ENCODE assay signal across 15 cellular contexts in genomic region chr16:14325502-14325901, GRCh38.
DNase-seq lines count a peak whose midpoint lies in the region; ATAC-seq, FAIRE-seq and TF ChIP-seq lines count a peak whose summit lies in the region.
"Had no signal": no experiment of that assay in that cellular context is flagged by ENCODE, and none has a peak within 500 bp of the region (broad histone marks: within the 10 kb centered on the region; RNA-seq: fewer than 3 reads in every experiment).

No MANE protein-coding gene starts in this region.

- peaks cover 38% of the 10 kb centered on the region for H3K79me1 ChIP-seq in mesenchymal stem cell (replicated peaks; ENCODE audit: low read length, poor library complexity, severe bottlenecking)

- in situ Hi-C loops in HepG2 (cut with HindIII; ENCODE audit: extremely low pct_ligation_motif_present, low pct_unique_long_range_greater_than_20kb) = no loop called here

- H3K4me2 ChIP-seq in HepG2 (ENCODE audit: low read depth, low read length) = no peak overlapping the region
- no peak overlapping the region for H3K4me2 ChIP-seq in mesenchymal stem cell (ENCODE audit: low read length, poor library complexity, severe bottlenecking)

- peaks cover 29% of the 10 kb centered on the region for H3K79me2 ChIP-seq in HepG2 (ENCODE audit: insufficient read depth, low read length)

- H3K36me3 ChIP-seq in liver (ENCODE audit: control insufficient read depth in 4 of 4, insufficient read depth in 3 of 4, low read depth in 1 of 4, low read length in 3 of 4) (peaks cover 0 to 6% (median 0%) of the 10 kb centered on the region in 4 donors), HepG2 (replicated peaks in 1 of 2; ENCODE audit: control insufficient read depth in 1 of 2, insufficient read depth in 2 of 2, low read length in 2 of 2) (peaks cover 15 to 36% of the 10 kb centered on the region in 2 experiments), body of pancreas (replicated peaks in 1 of 2; ENCODE audit: insufficient read depth in 1 of 2, low read depth in 2 of 2) (no peaks in the 10 kb centered on the region), mesenchymal stem cell (ENCODE audit: control insufficient read depth in 1 of 2, insufficient read depth in 2 of 2, low read depth in 1 of 2, low read length in 2 of 2) (peaks cover 19 to 40% of the 10 kb centered on the region in 2 experiments)

- H3K27ac ChIP-seq in liver (ENCODE audit: low read depth in 1 of 2, low read length in 2 of 2) (peak overlapping the region; percentile 1 to 31), HepG2 (ENCODE audit: extremely low read length, insufficient read depth, low read length) (no peak overlapping the region), body of pancreas (peak overlapping the region; percentile 22 to 61 (median 41)), mesenchymal stem cell (ENCODE audit: low read length, poor library complexity, severe bottlenecking) (no peak overlapping the region)

- no peak for TF ChIP-seq EP300 in HepG2 (IDR thresholded peaks at IDR 0.05; ENCODE audit: low read depth in 2 of 2, low read length in 2 of 2)
- no peak for TF ChIP-seq EP300 in HepG2 (CRISPR knock-in tag; IDR thresholded peaks at IDR 0.05; ENCODE audit: borderline replicate concordance)

- H3K27me3 ChIP-seq in liver (ENCODE audit: control insufficient read depth in 4 of 4, insufficient read depth in 4 of 4, low read length in 3 of 4) (no peaks in the 10 kb centered on the region), HepG2 (ENCODE audit: control insufficient read depth in 1 of 2, insufficient read depth in 2 of 2, low read length in 2 of 2) (no peaks in the 10 kb centered on the region), body of pancreas (no peaks in the 10 kb centered on the region), mesenchymal stem cell (ENCODE audit: control insufficient read depth in 1 of 2, insufficient read depth in 1 of 2, low read length in 2 of 2) (no peaks in the 10 kb centered on the region)

- TF ChIP-seq RAD21 in liver (IDR thresholded peaks at IDR 0.05) (no peak), HepG2 (CRISPR knock-in tag; IDR thresholded peaks at IDR 0.05) (no peak)

- H3K4me3 ChIP-seq in liver (ENCODE audit: low read depth in 1 of 3, low read length in 3 of 3) = no peak overlapping the region
- no peak overlapping the region for H3K4me3 ChIP-seq in HepG2 (replicated peaks in 1 of 3; ENCODE audit: insufficient read depth in 1 of 3, low read depth in 2 of 3, low read length in 3 of 3)
- H3K4me3 ChIP-seq in body of pancreas = no peak overlapping the region
- no peak overlapping the region for H3K4me3 ChIP-seq in mesenchymal stem cell (ENCODE audit: insufficient read depth in 1 of 2, low read depth in 1 of 2, low read length in 2 of 2)

- TF ChIP-seq CTCF in liver (IDR thresholded peaks at IDR 0.05; ENCODE audit: low read depth, low read length, missing input control) (no peak), HepG2 (CRISPR knock-in tag; IDR thresholded peaks at IDR 0.05) (no peak), body of pancreas (IDR thresholded peaks at IDR 0.05) (no peak), type B pancreatic cell (conservative IDR thresholded peaks at IDR 0.05) (no peak)

- no peaks in the 10 kb centered on the region for H3K36me3 Mint-ChIP-seq in type B pancreatic cell
- H3K36me3 Mint-ChIP-seq: CD4-positive, CD25-positive, alpha-beta regulatory T cell had no signal

- CTCF ChIA-PET in HepG2 (lab: Yijun Ruan, JAX; ENCODE audit: low intra/inter-chr PET ratio, low total read pairs) = no interaction called here

- no peak overlapping the region for H3K18ac ChIP-seq in mesenchymal stem cell (ENCODE audit: low read depth in 1 of 2, low read length in 2 of 2)

- no peak overlapping the region for H3K4ac ChIP-seq in mesenchymal stem cell (ENCODE audit: low read depth in 1 of 2, low read length in 2 of 2)

- H4K20me1 ChIP-seq in HepG2 (ENCODE audit: insufficient read depth, low read length) = peaks cover 12% of the 10 kb centered on the region; the same call in 1 of the 2 replicates

- POLR2A ChIA-PET in HepG2 (lab: Yijun Ruan, JAX) = no interaction called here

- H2BK15ac ChIP-seq in mesenchymal stem cell (ENCODE audit: low read depth, poor library complexity, severe bottlenecking) = no peak overlapping the region

- no peak overlapping the region for H2AFZ ChIP-seq in HepG2 (ENCODE audit: low read length)
- H2AFZ ChIP-seq in mesenchymal stem cell (ENCODE audit: low read depth, low read length) = no peak overlapping the region

- H3K9me3 Mint-ChIP-seq in type B pancreatic cell = no peaks in the 10 kb centered on the region
- H3K9me3 Mint-ChIP-seq: CD4-positive, CD25-positive, alpha-beta regulatory T cell had no signal

- H2BK120ac ChIP-seq in mesenchymal stem cell (ENCODE audit: low read depth, low read length) = no peak overlapping the region

- no peak overlapping the region for H3K23ac ChIP-seq in mesenchymal stem cell (ENCODE audit: low read length in 2 of 2)

- BruUV-seq in HepG2 (replicated peaks; lab: Mats Ljungman, UMichigan) = no TSS peak

- no peak overlapping the region for H2BK5ac ChIP-seq in mesenchymal stem cell (ENCODE audit: low read depth, low read length, poor library complexity, severe bottlenecking)

- DNase-seq in HepG2 (ENCODE audit: low spot score) (no peak), body of pancreas (no peak), mesenchymal stem cell (no peak), type B pancreatic cell (ENCODE audit: extremely low spot score, unreplicated experiment) (no peak), SW 1271 (lab: John Stamatoyannopoulos, UW) (no peak), D341Med (ENCODE audit: low spot score) (no peak)
- DNase-seq: CD4-positive, CD25-positive, alpha-beta regulatory T cell; DMS53; H7; NCI-H226; OCI-M1 had no signal

- no peaks in the 10 kb centered on the region for H3K9me3 ChIP-seq in liver (ENCODE audit: control insufficient read depth in 4 of 4, low read length in 3 of 4)
- H3K9me3 ChIP-seq in HepG2 (ENCODE audit: low read length) = no peaks in the 10 kb centered on the region
- H3K9me3 ChIP-seq in body of pancreas = no peaks in the 10 kb centered on the region
- no peaks in the 10 kb centered on the region for H3K9me3 ChIP-seq in mesenchymal stem cell (ENCODE audit: control insufficient read depth, low read length)

- peaks cover 6 to 24% (median 16%) of the 10 kb centered on the region in 4 donors for H3K4me1 ChIP-seq in liver (ENCODE audit: control insufficient read depth in 4 of 4, insufficient read depth in 4 of 4, low read length in 3 of 4)
- H3K4me1 ChIP-seq in HepG2 (ENCODE audit: insufficient read depth, low read length) = peaks cover 18% of the 10 kb centered on the region
- H3K4me1 ChIP-seq in body of pancreas = peaks cover 45% of the 10 kb centered on the region
- peaks cover 8% of the 10 kb centered on the region for H3K4me1 ChIP-seq in mesenchymal stem cell (ENCODE audit: control insufficient read depth, insufficient read depth, low read depth, low read length)

- no peaks in the 10 kb centered on the region for H3K27me3 Mint-ChIP-seq in type B pancreatic cell

- no peak overlapping the region for H2BK12ac ChIP-seq in mesenchymal stem cell (ENCODE audit: low read length in 2 of 2)

- H3K9ac ChIP-seq in liver (ENCODE audit: low read depth in 1 of 2, low read length in 2 of 2) (no peak overlapping the region), HepG2 (ENCODE audit: insufficient read depth, low read depth, low read length) (no peak overlapping the region), mesenchymal stem cell (ENCODE audit: low read length) (no peak overlapping the region)

- H4K8ac ChIP-seq in mesenchymal stem cell (ENCODE audit: low read length) = no peak overlapping the region

- intact Hi-C loops in HepG2 (cut with micrococcal nuclease; ENCODE audit: unreplicated experiment) (no loop called here), body of pancreas (cut with DNase I) (no loop called here)

- H3K14ac ChIP-seq in mesenchymal stem cell (ENCODE audit: low read length in 2 of 2) = no peak overlapping the region

- 58% methylated on average over 8 of the region's 8 CpGs for WGBS in liver
- 98% methylated on average over 8 of the region's 8 CpGs for WGBS in HepG2 (ENCODE audit: low lambda C conversion rate)
- WGBS in body of pancreas, 2 donors = 48 to 52% methylated on average over 8 of the region's 8 CpGs
- 92% methylated on average over 3 of the region's 8 CpGs for WGBS in mesenchymal stem cell

- ATAC-seq in HepG2 (no peak), body of pancreas (no peak), GM21717 (IDR thresholded peaks at IDR 0.05; ENCODE audit: unreplicated experiment) (no peak)

- no peak overlapping the region for H4K91ac ChIP-seq in mesenchymal stem cell (ENCODE audit: low read length)

- FAIRE-seq in HepG2 (lab: Jason Lieb, UNC) = no peak
- FAIRE-seq: HTR-8/SVneo had no signal

- H2AK5ac ChIP-seq in mesenchymal stem cell (ENCODE audit: low read length, severe bottlenecking) = peak overlapping the region; percentile 77

- peaks cover 22% of the 10 kb centered on the region for H3K4me1 Mint-ChIP-seq in type B pancreatic cell (ENCODE audit: unreplicated experiment)
- H3K4me1 Mint-ChIP-seq: B cell; CD4-positive, CD25-positive, alpha-beta regulatory T cell had no signal

- no peak for TF ChIP-seq POLR2A in HepG2 (IDR thresholded peaks at IDR 0.05; ENCODE audit: insufficient read depth in 1 of 2, low read depth in 2 of 2, low read length in 2 of 2)
- TF ChIP-seq POLR2A in body of pancreas (IDR thresholded peaks at IDR 0.05) = no peak

- H3K27ac Mint-ChIP-seq in type B pancreatic cell = peak overlapping the region; percentile 17
- H3K27ac Mint-ChIP-seq: B cell; CD4-positive, CD25-positive, alpha-beta regulatory T cell had no signal

- H3K4me3 Mint-ChIP-seq in type B pancreatic cell = no peak overlapping the region
- H3K4me3 Mint-ChIP-seq: B cell; CD4-positive, CD25-positive, alpha-beta regulatory T cell had no signal

TF ChIP-seq in liver, 16 proteins besides CTCF, POLR2A, EP300 and RAD21 (continues in another document):
- TF ChIP-seq GABPA (IDR thresholded peaks at IDR 0.05 in 1 of 2, conservative IDR thresholded peaks at IDR 0.05 in 1 of 2) (no peak), FOXA1 (IDR thresholded peaks at IDR 0.05) (no peak), ATF3 (IDR thresholded peaks at IDR 0.05) (no peak), TAF1 (conservative IDR thresholded peaks at IDR 0.05) (no peak), YY1 (IDR thresholded peaks at IDR 0.05) (no peak)

TF ChIP-seq in HepG2, 621 proteins besides CTCF, POLR2A, EP300 and RAD21 (continues in another document):
- TF ChIP-seq ELF1 (CRISPR knock-in tag; IDR thresholded peaks at IDR 0.05) = no peak
- no peak for TF ChIP-seq FOXK2 (IDR thresholded peaks at IDR 0.05)

Comparison
In these comparisons a context has a peak if more than half of its experiments do, and no peak if none do; other contexts are left out.
1. H3K27ac ChIP-seq: peak in liver (2 of 2) and body of pancreas (4 of 4); none in HepG2 (single experiment) and mesenchymal stem cell (single experiment).